Comparison of ENCODE assay signal across 30 cellular contexts in genomic region chr6:1105833-1106400, GRCh38.
"Had no signal": no experiment of that assay in that cellular context is flagged by ENCODE, and none has a peak within 500 bp of the region (broad histone marks: within the 10 kb centered on the region; RNA-seq: fewer than 3 reads in every experiment).

No MANE protein-coding gene starts in this region.

- DNase-seq: activated CD4-positive, alpha-beta memory T cell treated with anti-CD3 and anti-CD28 coated beads for 36 hours; activated CD4-positive, alpha-beta T cell treated with anti-CD3 and anti-CD28 coated beads, Interleukin-2, amount 10 ng/mL, durations not matched to agents 24 days and 14 days; activated CD8-positive, alpha-beta memory T cell treated with anti-CD3 and anti-CD28 coated beads, Interleukin-2, amount 50 U/mL, for 48 hours; activated gamma-delta T cell; activated naive CD4-positive, alpha-beta T cell treated with anti-CD3 and anti-CD28 coated beads, Interleukin-2, amount 10 ng/mL, durations not matched to agents 7 days and 5 days; activated naive CD8-positive, alpha-beta T cell treated with anti-CD3 and anti-CD28 coated beads, Interleukin-2, amount 10 ng/mL, durations not matched to agents 7 days and 5 days; activated T-cell treated with anti-CD3 and anti-CD28 coated beads, Interleukin-2, amount 50 U/mL, for 24 hours; amniotic stem cell; brain microvascular endothelial cell; caudate nucleus; cortex of kidney; effector memory CD8-positive, alpha-beta T cell; kidney; left colon; naive thymus-derived CD4-positive, alpha-beta T cell; psoas muscle; stimulated activated CD4-positive, alpha-beta T cell treated with anti-CD3 and anti-CD28 coated beads, Interleukin-1b, Interleukin-23, amount 100 ng/mL, for 48 hours; stimulated activated CD4-positive, alpha-beta T cell treated with anti-CD3 and anti-CD28 coated beads, Interleukin-4, amount 100 ng/mL, for 4 hours; stimulated activated CD8-positive, alpha-beta memory T cell treated with anti-CD3 and anti-CD28 coated beads, Interleukin-4, amount 100 ng/mL, for 48 hours; stimulated activated naive CD8-positive, alpha-beta T cell treated with anti-CD3 and anti-CD28 coated beads, Interleukin-15, amount 100 ng/mL, for 72 hours; substantia nigra; T-helper 17 cell; T1000; tibial artery; upper lobe of right lung; WERI-Rb-1 had no signal

- H2AFZ ChIP-seq: hepatocyte, parathyroid adenoma had no signal

- H3K4me1 ChIP-seq: parathyroid adenoma, psoas muscle, upper lobe of right lung had no signal

- H3K4me2 ChIP-seq: hepatocyte, smooth muscle cell had no signal

- H3K79me2 ChIP-seq: hepatocyte, parathyroid adenoma had no signal

- H3K4me3 ChIP-seq: gastroesophageal sphincter, hepatocyte, psoas muscle, smooth muscle cell, tibial artery, upper lobe of right lung had no signal

- H3K36me3 ChIP-seq: brain microvascular endothelial cell, gastroesophageal sphincter, tibial artery, upper lobe of right lung, WERI-Rb-1 had no signal

- H3K27ac ChIP-seq: brain microvascular endothelial cell, gastroesophageal sphincter, hepatocyte, parathyroid adenoma, psoas muscle, tibial artery, upper lobe of right lung, WERI-Rb-1 had no signal

- H3K9ac ChIP-seq: parathyroid adenoma had no signal

- H3K9me3 ChIP-seq: psoas muscle, tibial artery, upper lobe of right lung had no signal

- H3K27me3 ChIP-seq: brain microvascular endothelial cell, gastroesophageal sphincter, hepatocyte, upper lobe of right lung had no signal
